In the genomic region with DNA sequence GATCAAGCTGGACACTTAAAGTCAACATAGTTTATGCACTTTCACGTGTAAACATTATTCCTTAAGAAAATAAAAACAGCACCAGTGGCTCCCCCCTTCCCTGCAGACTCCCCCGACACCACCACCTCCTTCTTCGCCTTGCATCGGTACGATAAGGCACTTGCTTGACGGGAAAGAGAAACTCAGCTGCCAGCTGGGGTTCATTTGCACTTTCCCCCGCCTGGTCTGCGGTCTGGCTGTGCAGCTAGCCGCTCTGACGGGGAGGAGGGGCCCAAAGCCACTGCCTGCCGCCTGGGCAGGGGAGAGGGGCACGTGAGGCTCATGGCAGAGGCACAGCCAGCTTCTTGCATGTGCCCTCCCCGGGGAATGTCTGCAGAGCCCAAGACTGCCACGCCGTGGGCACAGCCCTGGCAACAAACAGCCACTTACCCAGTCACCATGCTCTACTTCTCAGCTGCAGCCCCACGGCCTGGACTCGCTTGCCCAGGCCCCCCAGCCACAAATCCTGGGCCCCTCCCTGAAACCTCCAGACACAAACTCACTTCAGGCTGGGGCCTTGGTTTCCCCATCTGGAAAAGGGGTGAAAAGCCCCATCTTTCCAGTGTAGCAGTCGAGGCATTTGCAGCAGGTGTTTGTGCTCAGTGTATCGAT, we compare ENCODE assay signal across 8 cellular contexts. TPM values are rescaled to one million over a fixed set of nuclear protein-coding genes. Genes with fewer than 3 reads are reported as not detected.
A peak's percentile ranks its signal among the peaks of the same experiment; 100 is the strongest.
DNase-seq lines count a peak whose midpoint lies in the region; ATAC-seq and TF ChIP-seq lines count a peak whose summit lies in the region.

No MANE protein-coding gene starts in this region.

- H3K36me3 ChIP-seq in heart left ventricle (no peaks in the 10 kb centered on the region), sigmoid colon (no peaks in the 10 kb centered on the region), Caco-2 (ENCODE audit: control insufficient read depth, insufficient read depth, low read length) (no peaks in the 10 kb centered on the region)

- no peak overlapping the region for H3K27ac Mint-ChIP-seq in Caco-2 (ENCODE audit: unreplicated experiment)

- H3K9me3 Mint-ChIP-seq in Caco-2 (ENCODE audit: unreplicated experiment) = no peaks in the 10 kb centered on the region

- H3K27ac ChIP-seq in heart left ventricle (peak overlapping the region in 10 of 12 donors; percentile 53 to 70 (median 60)), sigmoid colon (peak overlapping the region in 3 of 4 donors; percentile 44 to 76 (median 75))

- no peaks in the 10 kb centered on the region for H3K27me3 ChIP-seq in heart left ventricle
- H3K27me3 ChIP-seq in sigmoid colon = no peaks in the 10 kb centered on the region
- no peaks in the 10 kb centered on the region for H3K27me3 ChIP-seq in Caco-2 (replicated peaks; ENCODE audit: control insufficient read depth, insufficient read depth, low read length)

- no peaks in the 10 kb centered on the region for H3K36me3 Mint-ChIP-seq in Caco-2 (ENCODE audit: insufficient read depth, unreplicated experiment)

- H3K9me3 ChIP-seq in heart left ventricle = no peaks in the 10 kb centered on the region
- H3K9me3 ChIP-seq in sigmoid colon = no peaks in the 10 kb centered on the region
- H3K9me3 ChIP-seq in Caco-2 = no peaks in the 10 kb centered on the region

- no peaks in the 10 kb centered on the region for H3K4me1 Mint-ChIP-seq in Caco-2 (ENCODE audit: low read depth, unreplicated experiment)

- DNase-seq in DMS153 treated with DMSO at 0.1 percent for 48 hours (lab: John Stamatoyannopoulos, UW; ENCODE audit: unreplicated experiment) (peak; percentile 74), HT1080 (ENCODE audit: low read depth) (peak; percentile 47), SK-N-DZ (ENCODE audit: low spot score) (peak; percentile 36), heart left ventricle (peak; percentile 68 to 88 (median 78)), sigmoid colon (peak; percentile 90), Caco-2 (no peak)
- peak; percentile 62 for DNase-seq in activated naive CD4-positive, alpha-beta T cell treated with anti-CD3 and anti-CD28 coated beads, Interleukin-2, amount 50 U/mL, for 16 hours

- ATAC-seq in GM21367 (IDR thresholded peaks at IDR 0.05; ENCODE audit: unreplicated experiment) = peak; percentile 59
- peak; percentile 95 to 98 (median 96) for ATAC-seq in heart left ventricle

- CTCF ChIA-PET in Caco-2 (lab: Charles Lee) = no interaction called here

- WGBS in heart left ventricle, 4 donors = 16 to 20% (median 19%) methylated on average over 17 to 19 of the region's 19 CpGs
- WGBS in sigmoid colon, 2 donors = 10% methylated on average over 19 of the region's 19 CpGs

- TF ChIP-seq CTCF in heart left ventricle (IDR thresholded peaks at IDR 0.05) (peak in 5 of 12 donors; percentile 16 to 47 (median 38)), sigmoid colon (IDR thresholded peaks at IDR 0.05) (no peak), Caco-2 (IDR thresholded peaks at IDR 0.05; ENCODE audit: insufficient read depth in 1 of 2, low read depth in 1 of 2, low read length in 1 of 2, severe bottlenecking in 1 of 2, unreplicated experiment in 1 of 2) (no peak)

- peaks cover 0 to 23% (median 13%) of the 10 kb centered on the region in 12 donors for H3K4me1 ChIP-seq in heart left ventricle
- H3K4me1 ChIP-seq in sigmoid colon = peaks cover 0 to 19% (median 15%) of the 10 kb centered on the region in 4 donors
- H3K4me1 ChIP-seq in Caco-2 = peaks cover 13% of the 10 kb centered on the region

- H3K27me3 Mint-ChIP-seq in Caco-2 (ENCODE audit: insufficient read depth, unreplicated experiment) = no peaks in the 10 kb centered on the region

- POLR2A ChIA-PET in Caco-2 (lab: Charles Lee) = interaction anchor here (0.6 kb wide), 1 partner anchor 686 kb away, joined by 3 read pairs; no protein-coding TSS in a partner anchor

- TF ChIP-seq POLR2A in heart left ventricle (IDR thresholded peaks at IDR 0.05) (no peak), sigmoid colon (IDR thresholded peaks at IDR 0.05) (no peak)

- H3K4me3 Mint-ChIP-seq in Caco-2 (ENCODE audit: unreplicated experiment) = no peak overlapping the region

- no TSS peak for BruUV-seq in Caco-2 (replicated peaks; lab: Mats Ljungman, UMichigan)

- TF ChIP-seq EP300 in sigmoid colon (IDR thresholded peaks at IDR 0.05) = no peak

- intact Hi-C loops in heart left ventricle (cut with DNase I) (loop anchor here in 4 of 10 donors (5.0 to 10.0 kb wide), 4 partner anchors 35 to 60 kb away; a partner anchor contains a TSS), sigmoid colon (cut with DNase I) (no loop called here), Caco-2 (cut with micrococcal nuclease; ENCODE audit: unreplicated experiment) (no loop called here)

- H3K4me3 ChIP-seq in heart left ventricle (peak overlapping the region in 8 of 12 donors; percentile 4 to 38 (median 22)), sigmoid colon (peak overlapping the region; percentile 3 to 28 (median 19)), Caco-2 (ENCODE audit: low read depth, low read length) (no peak overlapping the region)

RNA-seq across cellular contexts. Expression of a gene that starts 16.5 kb away (rescaled TPM):
- not detected in 2 replicates for total RNA-seq in HT1080 (2014; rRNA removed; shearing (Covaris generic))
- not detected in 2 replicates for polyA plus RNA-seq in HT1080 (2015; cell fraction: cytosol; rRNA removed)
- not detected in 2 replicates for polyA plus RNA-seq in HT1080 (2015; cell fraction: nucleus; rRNA removed)
- not detected in 2 replicates for polyA plus RNA-seq in SK-N-DZ (2014; cell fraction: cytosol; rRNA removed)
- polyA plus RNA-seq in SK-N-DZ (2014; cell fraction: nucleus; rRNA removed) = not detected in 2 replicates
- total RNA-seq in heart left ventricle (not detected), sigmoid colon (not detected), Caco-2 (2022) (not detected in 2 replicates)
- polyA plus RNA-seq in heart left ventricle (not detected), sigmoid colon (not detected)

RNA-seq across cellular contexts. Expression of a gene that starts 21.3 kb away (rescaled TPM):
- total RNA-seq in HT1080 (2014; rRNA removed; shearing (Covaris generic)) = not detected in 2 replicates
- not detected in 2 replicates for polyA plus RNA-seq in HT1080 (2015; cell fraction: cytosol; rRNA removed)
- not detected in 2 replicates for polyA plus RNA-seq in HT1080 (2015; cell fraction: nucleus; rRNA removed)
- not detected in 2 replicates for polyA plus RNA-seq in SK-N-DZ (2014; cell fraction: cytosol; rRNA removed)
- polyA plus RNA-seq in SK-N-DZ (2014; cell fraction: nucleus; rRNA removed) = not detected in 2 replicates
- total RNA-seq in heart left ventricle = not detected
- not detected for polyA plus RNA-seq in heart left ventricle
- not detected for total RNA-seq in sigmoid colon
- polyA plus RNA-seq in sigmoid colon = not detected
- not detected in 2 replicates for total RNA-seq in Caco-2 (2022)

RNA-seq across cellular contexts. Expression of a gene that starts 24.2 kb away (rescaled TPM):
- not detected in 2 replicates for total RNA-seq in HT1080 (2014; rRNA removed; shearing (Covaris generic))
- polyA plus RNA-seq in HT1080 (2015; cell fraction: cytosol; rRNA removed) = not detected in 2 replicates
- polyA plus RNA-seq in HT1080 (2015; cell fraction: nucleus; rRNA removed) = not detected in 2 replicates
- not detected in 2 replicates for polyA plus RNA-seq in SK-N-DZ (2014; cell fraction: cytosol; rRNA removed)
- polyA plus RNA-seq in SK-N-DZ (2014; cell fraction: nucleus; rRNA removed) = not detected in 2 replicates
- not detected for total RNA-seq in heart left ventricle
- not detected for polyA plus RNA-seq in heart left ventricle
- total RNA-seq in sigmoid colon = not detected
- not detected for polyA plus RNA-seq in sigmoid colon
- not detected in 2 replicates for total RNA-seq in Caco-2 (2022)

RNA-seq across cellular contexts. Expression of a gene that starts 28.5 kb away (rescaled TPM):
- total RNA-seq in HT1080 (2014; rRNA removed; shearing (Covaris generic)) = not detected in 2 replicates
- polyA plus RNA-seq in HT1080 (2015; cell fraction: cytosol; rRNA removed) = not detected in 2 replicates
- not detected in 2 replicates for polyA plus RNA-seq in HT1080 (2015; cell fraction: nucleus; rRNA removed)
- not detected in 2 replicates for polyA plus RNA-seq in SK-N-DZ (2014; cell fraction: cytosol; rRNA removed)
- polyA plus RNA-seq in SK-N-DZ (2014; cell fraction: nucleus; rRNA removed) = not detected in 2 replicates
- total RNA-seq in heart left ventricle (not detected), sigmoid colon (not detected), Caco-2 (2022) (not detected in 2 replicates)
- polyA plus RNA-seq in heart left ventricle (not detected), sigmoid colon (not detected)

RNA-seq across cellular contexts. Expression of a gene that starts 41.6 kb away (rescaled TPM):
- 1.7 and 2.3 TPM in 2 replicates for total RNA-seq in HT1080 (2014; rRNA removed; shearing (Covaris generic))
- polyA plus RNA-seq in HT1080 (2015; cell fraction: cytosol; rRNA removed) = 2.8 and 3.8 TPM in 2 replicates
- 1.3 and 2.1 TPM in 2 replicates for polyA plus RNA-seq in HT1080 (2015; cell fraction: nucleus; rRNA removed)
- polyA plus RNA-seq in SK-N-DZ (2014; cell fraction: cytosol; rRNA removed) = 0.35 TPM in 1 of 2 replicates, not detected in the other
- polyA plus RNA-seq in SK-N-DZ (2014; cell fraction: nucleus; rRNA removed) = 0.79 and 1.2 TPM in 2 replicates
- total RNA-seq in heart left ventricle = 10 to 100 TPM in 1 of 9 donors, 1 to 10 TPM in 7, under 1 TPM in 1; 0.63 to 14.8 (median 2.7) TPM
- polyA plus RNA-seq in heart left ventricle = 1 to 10 TPM; 2.9 to 9.1 TPM
- 1 to 10 TPM in 3 of 4 donors, under 1 TPM in 1; 0.66 to 8.8 (median 3.4) TPM for total RNA-seq in sigmoid colon
- polyA plus RNA-seq in sigmoid colon = 10 to 100 TPM in 1 of 3 donors, 1 to 10 TPM in 1, not detected in 1; 3.9 to 26.4 TPM
- total RNA-seq in Caco-2 (2022) = 8.1 and 13.2 TPM in 2 replicates

Comparison
In these comparisons a context has a peak if more than half of its experiments do, and no peak if none do; other contexts are left out.
1. DNase-seq: peak in DMS153 treated with DMSO at 0.1 percent for 48 hours (single experiment), HT1080 (single experiment), SK-N-DZ (single experiment), activated naive CD4-positive, alpha-beta T cell treated with anti-CD3 and anti-CD28 coated beads, Interleukin-2, amount 50 U/mL, for 16 hours (single experiment), heart left ventricle (5 of 5) and sigmoid colon (single experiment); none in Caco-2 (0 of 2).